Comparison of ENCODE assay signal across 9 cellular contexts in genomic region chr17:58532555-58532951, GRCh38. TPM values are rescaled to one million over a fixed set of nuclear protein-coding genes. Genes with fewer than 3 reads are reported as not detected.
A peak's percentile ranks its signal among the peaks of the same experiment; 100 is the strongest.
DNase-seq lines count a peak whose midpoint lies in the region; ATAC-seq and TF ChIP-seq lines count a peak whose summit lies in the region.
"Had no signal": no experiment of that assay in that cellular context is flagged by ENCODE, and none has a peak within 500 bp of the region (broad histone marks: within the 10 kb centered on the region; RNA-seq: fewer than 3 reads in every experiment).

No MANE protein-coding gene starts in this region.

- no peaks in the 10 kb centered on the region for H3K36me3 ChIP-seq in left ventricle myocardium inferior
- H3K36me3 ChIP-seq in mucosa of stomach (ENCODE audit: control insufficient read depth, insufficient read depth, low read length), result no peaks in the 10 kb centered on the region

- no peaks in the 10 kb centered on the region for H3K27me3 ChIP-seq in left ventricle myocardium inferior (ENCODE audit: low read depth)
- peaks cover 27% of the 10 kb centered on the region for H3K27me3 ChIP-seq in mucosa of stomach (ENCODE audit: control insufficient read depth, insufficient read depth, low read length)

- H3K9ac ChIP-seq in mucosa of stomach (ENCODE audit: low read length), result peak overlapping the region; percentile 18

- H3K27ac ChIP-seq in left ventricle myocardium inferior (replicated peaks) (peak overlapping the region; percentile 82), cingulate gyrus (ENCODE audit: low read depth, low read length) (peak overlapping the region; percentile 94)

- H3K4me3 ChIP-seq in left ventricle myocardium inferior (peak overlapping the region; percentile 75), mucosa of stomach (ENCODE audit: low read length) (peak overlapping the region; percentile 23)

- no peak for TF ChIP-seq CTCF in left ventricle myocardium inferior (IDR thresholded peaks at IDR 0.05; ENCODE audit: borderline replicate concordance)

- H3K9me3 ChIP-seq in left ventricle myocardium inferior (replicated peaks) (no peaks in the 10 kb centered on the region), mucosa of stomach (ENCODE audit: control insufficient read depth, low read length) (no peaks in the 10 kb centered on the region)

- intact Hi-C loops in left ventricle myocardium inferior (cut with micrococcal nuclease), result no loop called here
- intact Hi-C loops in left ventricle myocardium superior (cut with micrococcal nuclease), result no loop called here

- no peak for ATAC-seq in left ventricle myocardium superior
- ATAC-seq in HG03460 (IDR thresholded peaks at IDR 0.05; ENCODE audit: unreplicated experiment), result no peak
- no peak for ATAC-seq in HG02678 (IDR thresholded peaks at IDR 0.05; ENCODE audit: unreplicated experiment)

- H3K4me1 ChIP-seq in left ventricle myocardium inferior (peaks cover 86% of the 10 kb centered on the region), mucosa of stomach (ENCODE audit: control insufficient read depth, insufficient read depth, low read length) (peaks cover 5% of the 10 kb centered on the region)

- no peak for DNase-seq in left ventricle myocardium inferior
- DNase-seq in left ventricle myocardium superior, result no peak
- no peak for DNase-seq in NCI-H510A (lab: John Stamatoyannopoulos, UW)
- no peak for DNase-seq in dedifferentiated amniotic fluid mesenchymal stem cell (ENCODE audit: extremely low spot score)
- DNase-seq: NCI-H1436 treated with DMSO at 0.1 percent for 48 hours had no signal

RNA-seq across cellular contexts. Expression of gene MTMR4, which starts 18.1 kb away (rescaled TPM):
- total RNA-seq in left ventricle myocardium inferior (24.0 TPM), left ventricle myocardium superior (12.6 TPM)

RNA-seq across cellular contexts. Expression of gene HSF5, which starts 44.3 kb away (rescaled TPM):
- total RNA-seq in left ventricle myocardium inferior (not detected), left ventricle myocardium superior (not detected)
